Comparison of ENCODE assay signal across 8 cellular contexts in genomic region chr18:23703057-23703986, GRCh38. TPM values are rescaled to one million over a fixed set of nuclear protein-coding genes. Genes with fewer than 3 reads are reported as not detected.
A peak's percentile ranks its signal among the peaks of the same experiment; 100 is the strongest.
DNase-seq lines count a peak whose midpoint lies in the region; ATAC-seq, FAIRE-seq and TF ChIP-seq lines count a peak whose summit lies in the region.

No MANE protein-coding gene starts in this region.

- TF ChIP-seq CTCF in right atrium auricular region (IDR thresholded peaks at IDR 0.05): peak in 1 of 2 donors; percentile 67

- H3K4me3 ChIP-seq in right atrium auricular region: no peak overlapping the region

- no peak overlapping the region for H3K27ac ChIP-seq in right atrium auricular region

- no peaks in the 10 kb centered on the region for H3K36me3 ChIP-seq in right atrium auricular region

- H3K4me1 ChIP-seq in right atrium auricular region: no peaks in the 10 kb centered on the region

- H3K9me3 ChIP-seq in right atrium auricular region: peaks cover 0 to 5% of the 10 kb centered on the region in 2 donors

- ATAC-seq in Right ventricle myocardium superior (ENCODE audit: poor library complexity): peak; percentile 83
- ATAC-seq in SK-N-SH treated with all-trans-retinoic acid at 6 μM for 48 hours: peak; percentile 99
- ATAC-seq in GM18502 (IDR thresholded peaks at IDR 0.05; ENCODE audit: poor library complexity, unreplicated experiment): no peak

- intact Hi-C loops in Right ventricle myocardium superior (cut with DNase I): loop anchor here (5.0 to 10.0 kb wide), 2 partner anchors 81 to 179 kb away; no protein-coding TSS in a partner anchor

- FAIRE-seq in HTR-8/SVneo (lab: Jason Lieb, UNC): no peak

- no peaks in the 10 kb centered on the region for H3K27me3 ChIP-seq in right atrium auricular region

- DNase-seq in Right ventricle myocardium superior: no peak
- DNase-seq in right atrium auricular region (ENCODE audit: low spot score): no peak
- DNase-seq in HTR-8/SVneo (ENCODE audit: insufficient read length, low spot score): peak; percentile 36
- DNase-seq in fibroblast of peridontal ligament (ENCODE audit: extremely low read depth): peak; percentile 86
- peak; percentile 2 for DNase-seq in putamen (ENCODE audit: low spot score)
- DNase-seq in activated effector memory CD4-positive, alpha-beta T cell treated with Interleukin-2 at 50 U/mL for 16 hours: no peak

TF ChIP-seq in SK-N-SH treated with all-trans-retinoic acid at 6 μM for 48 hours, 23 proteins besides CTCF, POLR2A, EP300 and RAD21:
- TF ChIP-seq ZC3H10 (CRISPR knock-in tag; IDR thresholded peaks at IDR 0.05): no peak
- TF ChIP-seq CREB5 (CRISPR knock-in tag; IDR thresholded peaks at IDR 0.05; ENCODE audit: low read depth): no peak
- TF ChIP-seq GLIS3 (CRISPR knock-in tag; IDR thresholded peaks at IDR 0.05): no peak
- no peak for TF ChIP-seq TCF4 (CRISPR knock-in tag; IDR thresholded peaks at IDR 0.05; ENCODE audit: borderline replicate concordance)
- TF ChIP-seq ISL1 (CRISPR knock-in tag; IDR thresholded peaks at IDR 0.05): no peak
- no peak for TF ChIP-seq CSRNP3 (CRISPR knock-in tag; IDR thresholded peaks at IDR 0.05)
- no peak for TF ChIP-seq RARB (CRISPR knock-in tag; IDR thresholded peaks at IDR 0.05)
- no peak for TF ChIP-seq ZFP30 (CRISPR knock-in tag; IDR thresholded peaks at IDR 0.05)
- TF ChIP-seq PPARA (CRISPR knock-in tag; IDR thresholded peaks at IDR 0.05; ENCODE audit: borderline replicate concordance): no peak
- no peak for TF ChIP-seq BACH2 (CRISPR knock-in tag; IDR thresholded peaks at IDR 0.05; ENCODE audit: borderline replicate concordance)
- TF ChIP-seq ZNF8 (CRISPR knock-in tag; IDR thresholded peaks at IDR 0.05): no peak
- TF ChIP-seq CSDC2 (CRISPR knock-in tag; IDR thresholded peaks at IDR 0.05): no peak
- TF ChIP-seq POU6F1 (CRISPR knock-in tag; IDR thresholded peaks at IDR 0.05; ENCODE audit: borderline replicate concordance, low read depth): no peak
- no peak for TF ChIP-seq OSR1 (CRISPR knock-in tag; IDR thresholded peaks at IDR 0.05)
- TF ChIP-seq ZNF565 (CRISPR knock-in tag; conservative IDR thresholded peaks at IDR 0.05; ENCODE audit: low read depth): no peak
- no peak for TF ChIP-seq PATZ1 (CRISPR knock-in tag; IDR thresholded peaks at IDR 0.05; ENCODE audit: borderline replicate concordance)
- TF ChIP-seq TOX (CRISPR knock-in tag; IDR thresholded peaks at IDR 0.05; ENCODE audit: borderline replicate concordance): no peak
- TF ChIP-seq ZFP3 (CRISPR knock-in tag; IDR thresholded peaks at IDR 0.05): no peak
- no peak for TF ChIP-seq ESRRG (CRISPR knock-in tag; IDR thresholded peaks at IDR 0.05)

RNA-seq across cellular contexts. Expression of gene LAMA3, which starts 14.1 kb away (rescaled TPM):
- total RNA-seq in Right ventricle myocardium superior (3.3 TPM), right atrium auricular region (1 to 10 TPM; 5.0 to 6.4 TPM)

RNA-seq across cellular contexts. Expression of gene ANKRD29, which starts 40.6 kb away (rescaled TPM):
- total RNA-seq in Right ventricle myocardium superior (7.0 TPM), right atrium auricular region (1 to 10 TPM; 2.2 to 3.5 TPM)

Comparison
In these comparisons a context has a peak if more than half of its experiments do, and no peak if none do; other contexts are left out.
1. DNase-seq: peak in HTR-8/SVneo (single experiment), fibroblast of peridontal ligament (single experiment) and putamen (single experiment); none in Right ventricle myocardium superior (single experiment), right atrium auricular region (single experiment) and activated effector memory CD4-positive, alpha-beta T cell treated with Interleukin-2 at 50 U/mL for 16 hours (single experiment).